1 cellular context compared by ENCODE assay signal in genomic region chr19:8396563-8397203, GRCh38.
A peak's percentile ranks its signal among the peaks of the same experiment; 100 is the strongest.
TF ChIP-seq lines count a peak whose summit lies in the region.

No MANE protein-coding gene starts in this region.

TF ChIP-seq in HepG2, 621 proteins besides CTCF, POLR2A, EP300 and RAD21 (continued from another document and continues in another):
- TF ChIP-seq E2F2 (CRISPR knock-in tag; IDR thresholded peaks at IDR 0.05; ENCODE audit: borderline replicate concordance) (no peak), ZNF704 (CRISPR knock-in tag; IDR thresholded peaks at IDR 0.05; ENCODE audit: borderline replicate concordance) (no peak), TOPORS (CRISPR knock-in tag; IDR thresholded peaks at IDR 0.05) (no peak), ZNF639 (CRISPR knock-in tag; conservative IDR thresholded peaks at IDR 0.05) (no peak), MAZ (IDR thresholded peaks at IDR 0.05; ENCODE audit: borderline replicate concordance, low read depth, low read length) (peak; percentile 81; the same call in 1 of the 2 replicates), MAZ (CRISPR knock-in tag; IDR thresholded peaks at IDR 0.05; ENCODE audit: low read depth) (no peak), ATRX (CRISPR knock-in tag; IDR thresholded peaks at IDR 0.05; ENCODE audit: borderline replicate concordance) (no peak), DNMT3B (CRISPR knock-in tag; conservative IDR thresholded peaks at IDR 0.05) (no peak), CBX1 (IDR thresholded peaks at IDR 0.05; ENCODE audit: low read depth) (no peak), SAP130 (CRISPR knock-in tag; IDR thresholded peaks at IDR 0.05; ENCODE audit: low read depth) (0 out of 2 replicates have a peak, but pooled peaks have one; percentile 18), TEAD3 (CRISPR knock-in tag; optimal IDR thresholded peaks at IDR 0.05; ENCODE audit: borderline replicate concordance) (no peak), TGIF2 (CRISPR knock-in tag; IDR thresholded peaks at IDR 0.05) (0 out of 2 replicates have a peak, but pooled peaks have one; percentile 31), IRX3 (CRISPR knock-in tag; IDR thresholded peaks at IDR 0.05; ENCODE audit: borderline replicate concordance, low read depth) (no peak), HMGXB3 (CRISPR knock-in tag; IDR thresholded peaks at IDR 0.05; ENCODE audit: borderline replicate concordance) (no peak), SNAI1 (CRISPR knock-in tag; IDR thresholded peaks at IDR 0.05; ENCODE audit: borderline replicate concordance) (no peak), ZNF558 (CRISPR knock-in tag; IDR thresholded peaks at IDR 0.05; ENCODE audit: borderline replicate concordance) (no peak), GABPB1 (CRISPR knock-in tag; IDR thresholded peaks at IDR 0.05) (0 out of 2 replicates have a peak, but pooled peaks have one; percentile 24), FOXO4 (CRISPR knock-in tag; conservative IDR thresholded peaks at IDR 0.05) (no peak), SMYD3 (CRISPR knock-in tag; IDR thresholded peaks at IDR 0.05) (no peak), XRCC5 (optimal IDR thresholded peaks at IDR 0.05; ENCODE audit: low read length) (no peak), PAWR (CRISPR knock-in tag; IDR thresholded peaks at IDR 0.05; ENCODE audit: borderline replicate concordance) (no peak), FIP1L1 (IDR thresholded peaks at IDR 0.05; ENCODE audit: borderline replicate concordance, insufficient read depth, low read depth, low read length) (no peak), MTA3 (CRISPR knock-in tag; IDR thresholded peaks at IDR 0.05) (no peak), NR2F1 (CRISPR knock-in tag; IDR thresholded peaks at IDR 0.05) (no peak), ZBTB25 (CRISPR knock-in tag; IDR thresholded peaks at IDR 0.05) (no peak), TBX3 (IDR thresholded peaks at IDR 0.05; ENCODE audit: borderline replicate concordance) (no peak), TFAP4 (IDR thresholded peaks at IDR 0.05; ENCODE audit: borderline replicate concordance, low read depth) (no peak), SOX5 (CRISPR knock-in tag; IDR thresholded peaks at IDR 0.05; ENCODE audit: borderline replicate concordance) (no peak), KIAA2018 (CRISPR knock-in tag; IDR thresholded peaks at IDR 0.05; ENCODE audit: borderline replicate concordance) (no peak), ZNF749 (CRISPR knock-in tag; IDR thresholded peaks at IDR 0.05; ENCODE audit: borderline replicate concordance) (no peak), ZNF280D (CRISPR knock-in tag; IDR thresholded peaks at IDR 0.05) (no peak; the same call in 1 of the 2 replicates), IKZF4 (CRISPR knock-in tag; IDR thresholded peaks at IDR 0.05; ENCODE audit: borderline replicate concordance, low read depth, not compliant biosample characterization) (no peak), THYN1 (CRISPR knock-in tag; IDR thresholded peaks at IDR 0.05; ENCODE audit: borderline replicate concordance, low read depth) (no peak), ZNF703 (CRISPR knock-in tag; IDR thresholded peaks at IDR 0.05; ENCODE audit: borderline replicate concordance) (no peak), ZNF543 (CRISPR knock-in tag; IDR thresholded peaks at IDR 0.05) (no peak)
